In genomic region chr2:113499019-113499885, GRCh38 we compare ENCODE assay signal across 8 cellular contexts. TPM values are rescaled to one million over a fixed set of nuclear protein-coding genes. Genes with fewer than 3 reads are reported as not detected.
DNase-seq lines count a peak whose midpoint lies in the region; ATAC-seq lines count a peak whose summit lies in the region.
"Not testable (repeated sequence)": the region's sequence is repeated elsewhere in the genome, so short reads cannot be mapped to it uniquely, and the experiment has no call there.
"Had no signal": no experiment of that assay in that cellular context is flagged by ENCODE, and none has a peak within 500 bp of the region (broad histone marks: within the 10 kb centered on the region; RNA-seq: fewer than 3 reads in every experiment).

No MANE protein-coding gene starts in this region.

- H3K4me1 ChIP-seq in CD8-positive, alpha-beta memory T cell (ENCODE audit: insufficient read depth, low read length) = not testable (repeated sequence)

- H3K4me1 Mint-ChIP-seq in CD8-positive, alpha-beta memory T cell = peaks cover 15 to 31% (median 20%) of the 10 kb centered on the region in 3 donors
- peaks cover 17% of the 10 kb centered on the region for H3K4me1 Mint-ChIP-seq in activated CD8-positive, alpha-beta memory T cell treated with anti-CD3 and anti-CD28 coated beads, Interleukin-2, amount 10 ng/mL, durations not matched to agents 7 days and 5 days
- H3K4me1 Mint-ChIP-seq in dendritic cell treated with granulocyte-macrophage colony-stimulating factor and Interleukin-4, amounts not matched to agents 40 ng/mL and 50 ng/mL, for 4 days (ENCODE audit: low read depth) = peaks cover 41% of the 10 kb centered on the region
- H3K4me1 Mint-ChIP-seq in naive B cell = peaks cover 3 to 21% (median 6%) of the 10 kb centered on the region in 3 donors

- not testable (repeated sequence) for ATAC-seq in activated CD8-positive, alpha-beta memory T cell treated with anti-CD3 and anti-CD28 coated beads, Interleukin-2, amount 10 ng/mL, durations not matched to agents 7 days and 5 days; naive B cell (ENCODE audit: low read depth in 2 of 2)

- not testable (repeated sequence) for H3K9me3 Mint-ChIP-seq in CD8-positive, alpha-beta memory T cell; activated CD8-positive, alpha-beta memory T cell treated with anti-CD3 and anti-CD28 coated beads, Interleukin-2, amount 10 ng/mL, durations not matched to agents 7 days and 5 days (ENCODE audit: low read depth); dendritic cell treated with granulocyte-macrophage colony-stimulating factor and Interleukin-4, amounts not matched to agents 40 ng/mL and 50 ng/mL, for 4 days; naive B cell

- DNase-seq in CD8-positive, alpha-beta memory T cell = peak in 1 of 5 donors; percentile 59
- peak; percentile 27 for DNase-seq in activated CD4-positive, CD25-positive, alpha-beta regulatory T cell treated with anti-CD3 and anti-CD28 coated beads, Interleukin-2, amount 50 U/mL, for 72 hours
- DNase-seq in activated CD8-positive, alpha-beta memory T cell treated with anti-CD3 and anti-CD28 coated beads, Interleukin-2, amount 10 ng/mL, durations not matched to agents 7 days and 5 days = peak; percentile 54
- peak; percentile 62 for DNase-seq in activated effector memory CD4-positive, alpha-beta T cell treated with anti-CD3 and anti-CD28 coated beads, Interleukin-2, amount 50 U/mL, for 16 hours
- DNase-seq in naive B cell (peak; percentile 12), retina (peak; percentile 9)

- not testable (repeated sequence) for H3K4me3 ChIP-seq in CD8-positive, alpha-beta memory T cell (ENCODE audit: low read length)

- not testable (repeated sequence) for H3K36me3 ChIP-seq in CD8-positive, alpha-beta memory T cell (ENCODE audit: insufficient read depth, low read length)

- peak overlapping the region in 1 of 8 donors; percentile 39 for H3K27ac Mint-ChIP-seq in CD8-positive, alpha-beta memory T cell
- not testable (repeated sequence) for H3K27ac Mint-ChIP-seq in activated CD8-positive, alpha-beta memory T cell treated with anti-CD3 and anti-CD28 coated beads, Interleukin-2, amount 10 ng/mL, durations not matched to agents 7 days and 5 days; dendritic cell treated with granulocyte-macrophage colony-stimulating factor and Interleukin-4, amounts not matched to agents 40 ng/mL and 50 ng/mL, for 4 days
- H3K27ac Mint-ChIP-seq in naive B cell = peak overlapping the region in 1 of 6 donors; percentile 62

- H3K27me3 Mint-ChIP-seq in CD8-positive, alpha-beta memory T cell = peaks cover 28 to 29% of the 10 kb centered on the region in 2 donors
- H3K27me3 Mint-ChIP-seq in activated CD8-positive, alpha-beta memory T cell treated with anti-CD3 and anti-CD28 coated beads, Interleukin-2, amount 10 ng/mL, durations not matched to agents 7 days and 5 days = peaks cover 32% of the 10 kb centered on the region
- H3K27me3 Mint-ChIP-seq in dendritic cell treated with granulocyte-macrophage colony-stimulating factor and Interleukin-4, amounts not matched to agents 40 ng/mL and 50 ng/mL, for 4 days = peaks cover 61% of the 10 kb centered on the region
- peaks cover 0 to 11% (median 5%) of the 10 kb centered on the region in 3 donors for H3K27me3 Mint-ChIP-seq in naive B cell

- intact Hi-C loops in dendritic cell treated with granulocyte-macrophage colony-stimulating factor and Interleukin-4, amounts not matched to agents 40 ng/mL and 50 ng/mL, for 4 days (cut with micrococcal nuclease) = not testable (repeated sequence)

- H3K27ac ChIP-seq in CD8-positive, alpha-beta memory T cell (ENCODE audit: low read depth, low read length) = not testable (repeated sequence)

- peak overlapping the region in 4 of 7 donors; percentile 43 to 81 (median 58) for H3K4me3 Mint-ChIP-seq in CD8-positive, alpha-beta memory T cell
- H3K4me3 Mint-ChIP-seq in activated CD8-positive, alpha-beta memory T cell treated with anti-CD3 and anti-CD28 coated beads, Interleukin-2, amount 10 ng/mL, durations not matched to agents 7 days and 5 days = peak overlapping the region; percentile 35
- H3K4me3 Mint-ChIP-seq in dendritic cell treated with granulocyte-macrophage colony-stimulating factor and Interleukin-4, amounts not matched to agents 40 ng/mL and 50 ng/mL, for 4 days = peak overlapping the region; percentile 20
- peak overlapping the region in 7 of 8 donors; percentile 9 to 80 (median 39) for H3K4me3 Mint-ChIP-seq in naive B cell

- POLR2A ChIA-PET in CD8-positive, alpha-beta memory T cell (lab: Charles Lee) = not testable (repeated sequence)

- not testable (repeated sequence) for H3K9me3 ChIP-seq in CD8-positive, alpha-beta memory T cell (ENCODE audit: low read length)

- H3K36me3 Mint-ChIP-seq in CD8-positive, alpha-beta memory T cell; activated CD8-positive, alpha-beta memory T cell treated with anti-CD3 and anti-CD28 coated beads, Interleukin-2, amount 10 ng/mL, durations not matched to agents 7 days and 5 days; naive B cell: not testable (repeated sequence)
- peaks cover 18% of the 10 kb centered on the region for H3K36me3 Mint-ChIP-seq in dendritic cell treated with granulocyte-macrophage colony-stimulating factor and Interleukin-4, amounts not matched to agents 40 ng/mL and 50 ng/mL, for 4 days (ENCODE audit: low read depth)

- not testable (repeated sequence) for H3K27me3 ChIP-seq in CD8-positive, alpha-beta memory T cell (ENCODE audit: insufficient read depth, low read length, poor library complexity, severe bottlenecking)

- CTCF ChIA-PET in CD8-positive, alpha-beta memory T cell (lab: Charles Lee); activated CD8-positive, alpha-beta memory T cell treated with anti-CD3 and anti-CD28 coated beads, Interleukin-2, amount 10 ng/mL, durations not matched to agents 7 days and 5 days (lab: Charles Lee): not testable (repeated sequence)

RNA-seq across cellular contexts. Expression of gene FOXD4L1, which starts 0.8 kb away (rescaled TPM):
- under 1 TPM; 0.15 to 0.18 TPM for total RNA-seq in CD8-positive, alpha-beta memory T cell
- polyA plus RNA-seq in CD8-positive, alpha-beta memory T cell = not detected
- total RNA-seq in activated CD8-positive, alpha-beta memory T cell treated with anti-CD3 and anti-CD28 coated beads, Interleukin-2, amount 10 ng/mL, durations not matched to agents 7 days and 5 days = under 1 TPM; 0.23 to 0.47 TPM
- polyA plus RNA-seq in naive B cell (ENCODE audit: low read depth in 6 of 6) = not detected
- total RNA-seq: GM23248 had no signal
- polyA plus RNA-seq: GM23248 had no signal
